11 cellular contexts compared by ENCODE assay signal in genomic region chr1:86154581-86155060, GRCh38. TPM values are rescaled to one million over a fixed set of nuclear protein-coding genes. Genes with fewer than 3 reads are reported as not detected.
DNase-seq lines count a peak whose midpoint lies in the region; ATAC-seq and TF ChIP-seq lines count a peak whose summit lies in the region.
"Had no signal": no experiment of that assay in that cellular context is flagged by ENCODE, and none has a peak within 500 bp of the region (broad histone marks: within the 10 kb centered on the region; RNA-seq: fewer than 3 reads in every experiment).

No MANE protein-coding gene starts in this region.

- H3K79me2 ChIP-seq in fibroblast of lung (ENCODE audit: control insufficient read depth, insufficient read depth, low read length) = no peaks in the 10 kb centered on the region

- POLR2A ChIA-PET in Panc1 (lab: Charles Lee) = interaction anchor here (0.6 kb wide), 1 partner anchor 1327 kb away, joined by 5 read pairs; no protein-coding TSS in a partner anchor

- H3K27me3 Mint-ChIP-seq in nephron progenitor cell (ENCODE audit: low read depth, poor library complexity) = peaks cover 76% of the 10 kb centered on the region
- peaks cover 43% of the 10 kb centered on the region for H3K27me3 Mint-ChIP-seq in activated T-cell treated with anti-CD3 and anti-CD28 coated beads, Interleukin-2, amount 50 U/mL, for 72 hours (ENCODE audit: low read depth)

- peak overlapping the region; percentile 11 for H2AFZ ChIP-seq in fibroblast of lung (ENCODE audit: low read length)

- CTCF ChIA-PET in Panc1 (lab: Charles Lee) = no interaction called here

- no peak overlapping the region for H3K27ac Mint-ChIP-seq in nephron progenitor cell
- H3K27ac Mint-ChIP-seq in activated T-cell treated with anti-CD3 and anti-CD28 coated beads, Interleukin-2, amount 50 U/mL, for 72 hours = no peak overlapping the region

- H4K20me1 ChIP-seq in fibroblast of lung (ENCODE audit: control insufficient read depth, extremely low read depth, insufficient read depth, low read length) = no peaks in the 10 kb centered on the region

- no peaks in the 10 kb centered on the region for H3K9me3 Mint-ChIP-seq in nephron progenitor cell
- H3K9me3 Mint-ChIP-seq in activated T-cell treated with anti-CD3 and anti-CD28 coated beads, Interleukin-2, amount 50 U/mL, for 72 hours = peaks cover 0 to 2% of the 10 kb centered on the region in 2 donors

- no peaks in the 10 kb centered on the region for H3K36me3 Mint-ChIP-seq in nephron progenitor cell (ENCODE audit: low read depth)
- H3K36me3 Mint-ChIP-seq in activated T-cell treated with anti-CD3 and anti-CD28 coated beads, Interleukin-2, amount 50 U/mL, for 72 hours (ENCODE audit: insufficient read depth in 2 of 2) = peaks cover 0 to 2% of the 10 kb centered on the region in 2 donors

- H3K4me3 ChIP-seq in Panc1 (ENCODE audit: low read depth in 2 of 2, low read length in 2 of 2) = no peak overlapping the region
- H3K4me3 ChIP-seq in fibroblast of lung (replicated peaks in 1 of 4; ENCODE audit: control extremely low read depth in 1 of 4, insufficient read depth in 1 of 4, low read depth in 3 of 4, low read length in 4 of 4) = no peak overlapping the region
- H3K4me3 ChIP-seq: BLaER1, body of pancreas, HAP-1 had no signal

- peak overlapping the region; percentile 75 for H3K4me3 Mint-ChIP-seq in nephron progenitor cell
- H3K4me3 Mint-ChIP-seq in activated T-cell treated with anti-CD3 and anti-CD28 coated beads, Interleukin-2, amount 50 U/mL, for 72 hours = no peak overlapping the region

- peak overlapping the region; percentile 30 for H3K9ac ChIP-seq in fibroblast of lung (ENCODE audit: insufficient read depth, low read length)
- H3K9ac ChIP-seq: BLaER1 had no signal

- H3K4me1 ChIP-seq in Panc1 (ENCODE audit: control insufficient read depth, insufficient read depth, low read length) (0 out of 2 replicates have a peak, but pooled peaks cover 7% of the 10 kb centered on the region), fibroblast of lung (ENCODE audit: control insufficient read depth, extremely low read depth, insufficient read depth, low read length) (peaks cover 3% of the 10 kb centered on the region)

- H3K9me3 ChIP-seq in Panc1 (ENCODE audit: control insufficient read depth, insufficient read depth, low read depth, low read length) (no peaks in the 10 kb centered on the region), fibroblast of lung (ENCODE audit: control insufficient read depth, insufficient read depth, low read depth, low read length) (no peaks in the 10 kb centered on the region)
- H3K9me3 ChIP-seq: body of pancreas, HAP-1 had no signal

- H3K27ac ChIP-seq in Panc1 (ENCODE audit: low read length) (no peak overlapping the region), fibroblast of lung (ENCODE audit: insufficient read depth, low read length) (no peak overlapping the region)
- H3K27ac ChIP-seq: BLaER1, body of pancreas had no signal

- H3K4me2 ChIP-seq in fibroblast of lung (ENCODE audit: extremely low read depth, insufficient read depth, low read length) = peak overlapping the region; percentile 59
- H3K4me2 ChIP-seq: BLaER1 had no signal

- H3K27me3 ChIP-seq in Panc1 (ENCODE audit: control insufficient read depth, insufficient read depth, low read length) (peaks cover 29% of the 10 kb centered on the region), fibroblast of lung (ENCODE audit: control insufficient read depth, insufficient read depth, low read length) (no peaks in the 10 kb centered on the region)

- H3K36me3 ChIP-seq in Panc1 (ENCODE audit: control insufficient read depth, insufficient read depth, low read length) = no peaks in the 10 kb centered on the region
- no peaks in the 10 kb centered on the region for H3K36me3 ChIP-seq in fibroblast of lung (ENCODE audit: control insufficient read depth, insufficient read depth, low read length)
- H3K36me3 ChIP-seq: BLaER1, HAP-1 had no signal

- ATAC-seq in Panc1 = peak; percentile 20
- ATAC-seq in activated T-cell treated with anti-CD3 and anti-CD28 coated beads, Interleukin-2, amount 50 U/mL, for 72 hours (replicated peaks in 1 of 2) = no peak

- H3K4me1 Mint-ChIP-seq in nephron progenitor cell = peaks cover 26% of the 10 kb centered on the region
- H3K4me1 Mint-ChIP-seq in activated T-cell treated with anti-CD3 and anti-CD28 coated beads, Interleukin-2, amount 50 U/mL, for 72 hours (ENCODE audit: low read depth) = no peaks in the 10 kb centered on the region

- intact Hi-C loops in Panc1 (cut with micrococcal nuclease; ENCODE audit: unreplicated experiment) = loop anchor here (10.0 kb wide), 1 partner anchor 450 kb away; the partner anchor contains the start of gene ZNHIT6

- no peak for TF ChIP-seq CTCF in Panc1 (IDR thresholded peaks at IDR 0.05)
- no peak for TF ChIP-seq CTCF in fibroblast of lung (conservative IDR thresholded peaks at IDR 0.05 in 1 of 2, IDR thresholded peaks at IDR 0.05 in 1 of 2; ENCODE audit: low read depth in 1 of 2, low read length in 2 of 2)
- TF ChIP-seq CTCF in nephron progenitor cell (IDR thresholded peaks at IDR 0.05) = no peak

- BruUV-seq in Panc1 (replicated peaks; lab: Mats Ljungman, UMichigan) = no TSS peak

- DNase-seq in AG08396 (ENCODE audit: low spot score) (peak; percentile 12), Panc1 (ENCODE audit: low read depth, low spot score) (no peak), fibroblast of lung (ENCODE audit: low read depth in 2 of 2) (peak in 1 of 2 donors; percentile 56), nephron progenitor cell (peak; percentile 35), NCI-H1048 (lab: John Stamatoyannopoulos, UW) (no peak), NCI-H526 (lab: John Stamatoyannopoulos, UW) (no peak), NCI-H128 (lab: John Stamatoyannopoulos, UW; ENCODE audit: unreplicated experiment) (no peak)
- no peak for DNase-seq in activated T-cell treated with anti-CD3 and anti-CD28 coated beads, Interleukin-2, amount 50 U/mL, for 72 hours

- in situ Hi-C loops in Panc1 (cut with HindIII; ENCODE audit: low pct_unique_long_range_greater_than_20kb, low sequenced_read_pairs) = no loop called here

RNA-seq across cellular contexts. Expression of gene COL24A1, which starts 2.0 kb away (rescaled TPM):
- total RNA-seq in Panc1 (2021; ENCODE audit: unreplicated experiment) = 0.08 TPM
- 0.04 TPM for polyA plus RNA-seq in Panc1 (2012; ENCODE audit: insufficient read length)
- total RNA-seq in fibroblast of lung = 2.8 and 3.3 TPM in 2 replicates
- 0.31 and 0.97 TPM in 2 replicates for polyA plus RNA-seq in fibroblast of lung
- 0.35 and 0.62 TPM in 2 replicates for polyA plus RNA-seq in fibroblast of lung (2012)
- 0.27 TPM in 1 of 2 replicates, not detected in the other for polyA minus RNA-seq in fibroblast of lung (ENCODE audit: low replicate concordance)
- total RNA-seq in activated T-cell treated with anti-CD3 and anti-CD28 coated beads, Interleukin-2, amount 50 U/mL, for 72 hours = under 1 TPM; 0.12 to 0.34 TPM

Comparison
In these comparisons a context has a peak if more than half of its experiments do, and no peak if none do; other contexts are left out.
1. DNase-seq: peak in AG08396 (single experiment) and nephron progenitor cell (single experiment); none in Panc1 (single experiment), NCI-H1048 (single experiment), NCI-H526 (0 of 2), NCI-H128 (single experiment) and activated T-cell treated with anti-CD3 and anti-CD28 coated beads, Interleukin-2, amount 50 U/mL, for 72 hours (0 of 2).